9 cellular contexts compared by ENCODE assay signal in the genomic region with DNA sequence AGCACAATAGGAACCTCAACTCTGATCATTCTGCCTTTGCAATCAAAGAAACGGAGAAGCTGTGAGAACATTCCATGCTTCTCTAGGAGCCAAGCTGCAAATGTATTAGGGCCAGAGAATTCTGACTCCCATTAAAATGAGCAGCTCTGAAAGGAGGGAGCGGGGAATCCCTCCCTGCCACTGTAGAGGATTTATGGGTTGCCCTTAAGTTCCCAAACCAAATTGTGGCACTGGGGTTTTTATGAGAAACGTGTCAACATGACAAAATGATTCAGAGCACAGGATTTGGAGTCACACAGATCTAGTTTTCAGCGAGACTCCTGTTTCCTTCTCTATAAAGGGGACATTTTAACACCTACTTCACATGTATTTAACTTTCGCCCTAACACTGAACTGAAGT. TPM values are rescaled to one million over a fixed set of nuclear protein-coding genes. Genes with fewer than 3 reads are reported as not detected.
DNase-seq lines count a peak whose midpoint lies in the region; ATAC-seq and TF ChIP-seq lines count a peak whose summit lies in the region.
"Had no signal": no experiment of that assay in that cellular context is flagged by ENCODE, and none has a peak within 500 bp of the region (broad histone marks: within the 10 kb centered on the region; RNA-seq: fewer than 3 reads in every experiment).

No MANE protein-coding gene starts in this region.

- ATAC-seq in HG03039 (IDR thresholded peaks at IDR 0.05; ENCODE audit: unreplicated experiment): no peak

- H3K4me3 ChIP-seq in esophagus muscularis mucosa: peak overlapping the region; percentile 81 to 93 (median 86)
- H3K4me3 ChIP-seq in prostate gland: peak overlapping the region; percentile 64 to 94

- H3K36me3 ChIP-seq in esophagus muscularis mucosa (no peaks in the 10 kb centered on the region), prostate gland (no peaks in the 10 kb centered on the region)

- WGBS in esophagus muscularis mucosa: 11% methylated on average over 5 of the region's 5 CpGs
- 6% methylated on average over 5 of the region's 5 CpGs for whole genome bisulfite sequencing in prostate gland

- TF ChIP-seq EP300 in esophagus muscularis mucosa (IDR thresholded peaks at IDR 0.05): no peak

- H3K27ac ChIP-seq in esophagus muscularis mucosa (replicated peaks in 1 of 4) (peak overlapping the region; percentile 97 to 100 (median 99)), prostate gland (peak overlapping the region; percentile 98 to 99)

- TF ChIP-seq CTCF in esophagus muscularis mucosa (IDR thresholded peaks at IDR 0.05) (no peak), prostate gland (IDR thresholded peaks at IDR 0.05) (no peak)

- DNase-seq in EH (ENCODE audit: low read depth) (peak; percentile 73), RPMI8226 (peak; percentile 12), esophagus muscularis mucosa (ENCODE audit: extremely low spot score) (no peak), prostate gland (ENCODE audit: low spot score) (peak; percentile 35), DMS 273 treated with DMSO at 0.1 percent for 48 hours (lab: John Stamatoyannopoulos, UW) (no peak), NOMO-1 (lab: John Stamatoyannopoulos, UW; ENCODE audit: unreplicated experiment in 2 of 2) (no peak)
- DNase-seq in stimulated activated CD4-positive, alpha-beta T cell treated with anti-CD3 and anti-CD28 coated beads, Interleukin-4, amount 100 ng/mL, for 4 hours: no peak
- DNase-seq: NCI-H774 had no signal

- H3K27me3 ChIP-seq in esophagus muscularis mucosa (no peaks in the 10 kb centered on the region), prostate gland (replicated peaks; ENCODE audit: insufficient read depth) (no peaks in the 10 kb centered on the region)

- intact Hi-C loops in esophagus muscularis mucosa (cut with DNase I): loop anchor here (10.0 kb wide), 1 partner anchor 62 kb away; no protein-coding TSS in a partner anchor
- intact Hi-C loops in prostate gland (cut with DNase I): loop anchor here (10.0 kb wide), 1 partner anchor 1182 kb away; the partner anchor contains the start of gene GPBP1

- H3K9me3 ChIP-seq in esophagus muscularis mucosa: no peaks in the 10 kb centered on the region
- H3K9me3 ChIP-seq in prostate gland: no peaks in the 10 kb centered on the region

- TF ChIP-seq POLR2A in esophagus muscularis mucosa (IDR thresholded peaks at IDR 0.05; ENCODE audit: low read depth) (no peak), prostate gland (IDR thresholded peaks at IDR 0.05) (peak; percentile 33)

- peaks cover 25 to 63% (median 59%) of the 10 kb centered on the region in 4 donors for H3K4me1 ChIP-seq in esophagus muscularis mucosa
- H3K4me1 ChIP-seq in prostate gland (replicated peaks): peaks cover 6% of the 10 kb centered on the region

RNA-seq across cellular contexts. Expression of gene IL6ST, which starts 1.8 kb away (rescaled TPM):
- total RNA-seq in esophagus muscularis mucosa (100 to 1,000 TPM; 384 to 561 (median 517) TPM), prostate gland (100 to 1,000 TPM; 186 to 228 TPM)

Comparison
In these comparisons a context has a peak if more than half of its experiments do, and no peak if none do; other contexts are left out.
1. DNase-seq: peak in EH (single experiment), RPMI8226 (single experiment) and prostate gland (single experiment); none in esophagus muscularis mucosa (single experiment), stimulated activated CD4-positive, alpha-beta T cell treated with anti-CD3 and anti-CD28 coated beads, Interleukin-4, amount 100 ng/mL, for 4 hours (0 of 2), DMS 273 treated with DMSO at 0.1 percent for 48 hours (single experiment) and NOMO-1 (0 of 2).